Comparison of ENCODE assay signal across 11 cellular contexts in genomic region chr10:21363753-21364104, GRCh38.
DNase-seq lines count a peak whose midpoint lies in the region; ATAC-seq and TF ChIP-seq lines count a peak whose summit lies in the region.
"Had no signal": no experiment of that assay in that cellular context is flagged by ENCODE, and none has a peak within 500 bp of the region (broad histone marks: within the 10 kb centered on the region; RNA-seq: fewer than 3 reads in every experiment).

No MANE protein-coding gene starts in this region.

- TF ChIP-seq CTCF in ascending aorta (IDR thresholded peaks at IDR 0.05) (no peak), gastroesophageal sphincter (IDR thresholded peaks at IDR 0.05) (no peak)

- H3K27ac Mint-ChIP-seq in CD8-positive, alpha-beta memory T cell = no peak overlapping the region
- H3K27ac Mint-ChIP-seq: activated naive CD8-positive, alpha-beta T cell treated with anti-CD3 and anti-CD28 coated beads, Interleukin-2, amount 10 ng/mL, durations not matched to agents 7 days and 5 days had no signal

- H3K4me3 ChIP-seq in HUES6 (ENCODE audit: low read depth, low read length) (peak overlapping the region; percentile 5; the same call in 1 of the 2 replicates), ascending aorta (no peak overlapping the region), gastroesophageal sphincter (no peak overlapping the region), skeletal muscle tissue (ENCODE audit: low read length in 3 of 3) (no peak overlapping the region)
- H3K4me3 ChIP-seq in CD8-positive, alpha-beta memory T cell (ENCODE audit: low read length) = no peak overlapping the region

- intact Hi-C loops in ascending aorta (cut with DNase I) = no loop called here

- H3K36me3 Mint-ChIP-seq in CD8-positive, alpha-beta memory T cell = no peaks in the 10 kb centered on the region
- H3K36me3 Mint-ChIP-seq: activated naive CD8-positive, alpha-beta T cell treated with anti-CD3 and anti-CD28 coated beads, Interleukin-2, amount 10 ng/mL, durations not matched to agents 7 days and 5 days had no signal

- no peak for TF ChIP-seq EP300 in gastroesophageal sphincter (IDR thresholded peaks at IDR 0.05)

- no peak for TF ChIP-seq POLR2A in gastroesophageal sphincter (IDR thresholded peaks at IDR 0.05)

- WGBS in gastroesophageal sphincter (ENCODE audit: low coverage in 1 of 2), 2 donors = 80 to 85% methylated on average over 1 of the region's 1 CpG

- no peaks in the 10 kb centered on the region for H3K4me1 Mint-ChIP-seq in CD8-positive, alpha-beta memory T cell
- H3K4me1 Mint-ChIP-seq: activated naive CD8-positive, alpha-beta T cell treated with anti-CD3 and anti-CD28 coated beads, Interleukin-2, amount 10 ng/mL, durations not matched to agents 7 days and 5 days had no signal

- H3K9me3 ChIP-seq in HUES6 (ENCODE audit: control insufficient read depth, insufficient read depth, low read depth, low read length) = no peaks in the 10 kb centered on the region
- H3K9me3 ChIP-seq in ascending aorta = no peaks in the 10 kb centered on the region
- no peaks in the 10 kb centered on the region for H3K9me3 ChIP-seq in gastroesophageal sphincter
- H3K9me3 ChIP-seq in skeletal muscle tissue (ENCODE audit: control insufficient read depth in 3 of 3, low read length in 3 of 3) = no peaks in the 10 kb centered on the region
- H3K9me3 ChIP-seq in CD8-positive, alpha-beta memory T cell (ENCODE audit: low read length) = no peaks in the 10 kb centered on the region

- H3K27ac ChIP-seq in HUES6 (ENCODE audit: low read depth, low read length) (peak overlapping the region; percentile 88), ascending aorta (peak overlapping the region; percentile 11 to 60), gastroesophageal sphincter (peak overlapping the region in 3 of 4 donors; percentile 33 to 49 (median 48)), skeletal muscle tissue (ENCODE audit: low read depth, low read length) (peak overlapping the region; percentile 73)
- H3K27ac ChIP-seq in CD8-positive, alpha-beta memory T cell (ENCODE audit: low read depth, low read length) = no peak overlapping the region

- peaks cover 36% of the 10 kb centered on the region for H3K4me1 ChIP-seq in HUES6 (ENCODE audit: control insufficient read depth, insufficient read depth, low read length)
- peaks cover 0 to 2% of the 10 kb centered on the region in 2 donors for H3K4me1 ChIP-seq in ascending aorta
- H3K4me1 ChIP-seq in gastroesophageal sphincter = peaks cover 0 to 26% (median 3%) of the 10 kb centered on the region in 3 donors
- peaks cover 7 to 13% (median 7%) of the 10 kb centered on the region in 3 donors for H3K4me1 ChIP-seq in skeletal muscle tissue (ENCODE audit: control insufficient read depth in 3 of 3, insufficient read depth in 3 of 3, low read length in 3 of 3)
- H3K4me1 ChIP-seq in CD8-positive, alpha-beta memory T cell (ENCODE audit: insufficient read depth, low read length) = no peaks in the 10 kb centered on the region

- POLR2A ChIA-PET in CD8-positive, alpha-beta memory T cell (lab: Charles Lee) = no interaction called here

- no peaks in the 10 kb centered on the region for H3K9me3 Mint-ChIP-seq in CD8-positive, alpha-beta memory T cell
- H3K9me3 Mint-ChIP-seq: activated naive CD8-positive, alpha-beta T cell treated with anti-CD3 and anti-CD28 coated beads, Interleukin-2, amount 10 ng/mL, durations not matched to agents 7 days and 5 days had no signal

- DNase-seq in ascending aorta (ENCODE audit: low spot score in 2 of 2) = no peak
- no peak for DNase-seq in activated CD8-positive, alpha-beta memory T cell treated with anti-CD3 and anti-CD28 coated beads, Interleukin-2, amount 50 U/mL, for 48 hours
- DNase-seq in NCI-H2227 treated with DMSO at 0.1 percent for 48 hours (lab: John Stamatoyannopoulos, UW) = no peak
- DNase-seq in left lobe of liver (ENCODE audit: low spot score) = no peak
- no peak for DNase-seq in CD8-positive, alpha-beta memory T cell
- DNase-seq: activated naive CD8-positive, alpha-beta T cell treated with anti-CD3 and anti-CD28 coated beads, Interleukin-2, amount 10 ng/mL, durations not matched to agents 7 days and 5 days; effector memory CD4-positive, alpha-beta T cell; MM.1S had no signal

- CTCF ChIA-PET in CD8-positive, alpha-beta memory T cell (lab: Charles Lee) = no interaction called here

- ATAC-seq in gastroesophageal sphincter (no peak), left lobe of liver (no peak)

- H3K27me3 Mint-ChIP-seq in CD8-positive, alpha-beta memory T cell = peaks cover 2 to 13% of the 10 kb centered on the region in 2 donors
- H3K27me3 Mint-ChIP-seq: activated naive CD8-positive, alpha-beta T cell treated with anti-CD3 and anti-CD28 coated beads, Interleukin-2, amount 10 ng/mL, durations not matched to agents 7 days and 5 days had no signal

- no peak overlapping the region for H3K4me3 Mint-ChIP-seq in CD8-positive, alpha-beta memory T cell
- H3K4me3 Mint-ChIP-seq: activated naive CD8-positive, alpha-beta T cell treated with anti-CD3 and anti-CD28 coated beads, Interleukin-2, amount 10 ng/mL, durations not matched to agents 7 days and 5 days had no signal

- H3K36me3 ChIP-seq in HUES6 (ENCODE audit: control insufficient read depth, insufficient read depth, low read length) = no peaks in the 10 kb centered on the region
- H3K36me3 ChIP-seq in ascending aorta = no peaks in the 10 kb centered on the region
- no peaks in the 10 kb centered on the region for H3K36me3 ChIP-seq in gastroesophageal sphincter
- no peaks in the 10 kb centered on the region for H3K36me3 ChIP-seq in skeletal muscle tissue (ENCODE audit: control insufficient read depth in 3 of 3, insufficient read depth in 3 of 3, low read length in 3 of 3)
- no peaks in the 10 kb centered on the region for H3K36me3 ChIP-seq in CD8-positive, alpha-beta memory T cell (ENCODE audit: insufficient read depth, low read length)

- peak overlapping the region; percentile 35 for H3K9ac ChIP-seq in HUES6 (ENCODE audit: low read length)
- no peak overlapping the region for H3K9ac ChIP-seq in skeletal muscle tissue (ENCODE audit: low read depth in 1 of 3, low read length in 3 of 3)

- H3K27me3 ChIP-seq in HUES6 (ENCODE audit: control insufficient read depth, insufficient read depth, low read length) (no peaks in the 10 kb centered on the region), ascending aorta (no peaks in the 10 kb centered on the region), gastroesophageal sphincter (no peaks in the 10 kb centered on the region), skeletal muscle tissue (ENCODE audit: control insufficient read depth in 3 of 3, insufficient read depth in 3 of 3, low read length in 3 of 3) (no peaks in the 10 kb centered on the region)
- no peaks in the 10 kb centered on the region for H3K27me3 ChIP-seq in CD8-positive, alpha-beta memory T cell (ENCODE audit: insufficient read depth, low read length, poor library complexity, severe bottlenecking)
